Comparison of ENCODE assay signal across 22 cellular contexts in the genomic region with DNA sequence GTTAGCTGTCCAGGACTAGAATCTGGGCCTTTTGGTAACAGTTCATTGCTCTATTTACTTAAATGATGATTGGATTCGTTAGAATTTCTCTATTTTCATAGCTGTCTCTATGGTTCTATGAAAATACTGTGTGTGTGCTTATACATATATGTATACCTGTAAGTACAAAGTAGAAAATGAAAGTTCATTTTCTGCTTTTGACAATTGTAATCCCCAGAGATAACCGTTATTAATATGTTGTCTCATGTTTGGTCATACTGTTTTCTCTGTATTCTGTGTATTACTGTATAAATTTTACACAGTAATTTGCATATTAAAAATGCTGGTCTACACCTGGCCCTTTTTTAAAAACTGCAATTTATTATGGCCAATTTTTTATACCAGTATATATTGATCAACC.
DNase-seq lines count a peak whose midpoint lies in the region; ATAC-seq and TF ChIP-seq lines count a peak whose summit lies in the region.
"Had no signal": no experiment of that assay in that cellular context is flagged by ENCODE, and none has a peak within 500 bp of the region (broad histone marks: within the 10 kb centered on the region; RNA-seq: fewer than 3 reads in every experiment).

No MANE protein-coding gene starts in this region.

- TF ChIP-seq CTCF in GM13976 (IDR thresholded peaks at IDR 0.05; ENCODE audit: borderline replicate concordance, control extremely low read depth, extremely low read depth, insufficient read depth, missing control alignments): no peak

- DNase-seq in GM13976 (ENCODE audit: low spot score): peak; percentile 20
- DNase-seq in stimulated activated naive CD4-positive, alpha-beta T cell treated with Interleukin-2 at 50 U/mL for 16 hours (lab: John Stamatoyannopoulos, UW): no peak
- no peak for DNase-seq in D341Med (ENCODE audit: low spot score)
- no peak for DNase-seq in NCI-H446 (lab: John Stamatoyannopoulos, UW)
- DNase-seq: activated CD8-positive, alpha-beta memory T cell treated with anti-CD3 and anti-CD28 coated beads, Interleukin-2, amount 10 ng/mL, durations not matched to agents 7 days and 5 days; activated effector memory CD4-positive, alpha-beta T cell treated with anti-CD3 and anti-CD28 coated beads, Interleukin-2, amount 50 U/mL, for 16 hours; CD4-positive, CD25-positive, alpha-beta regulatory T cell; DND-41; hypothalamus; left cardiac atrium; mucosa of descending colon; NCI-H1694 treated with DMSO at 0.1 percent for 48 hours; NCI-H446 treated with DMSO at 0.1 percent for 48 hours; stomach; T-cell; uterus had no signal

- in situ Hi-C loops in GM13976 (cut with MboI; ENCODE audit: low sequenced_read_pairs, unreplicated experiment): no loop called here

- ATAC-seq in GM19043 (IDR thresholded peaks at IDR 0.05; ENCODE audit: low read depth, unreplicated experiment): peak; percentile 58
- peak; percentile 85 for ATAC-seq in HG02610 (IDR thresholded peaks at IDR 0.05; ENCODE audit: unreplicated experiment)
- ATAC-seq in HG03342 (IDR thresholded peaks at IDR 0.05; ENCODE audit: unreplicated experiment): peak; percentile 93
- ATAC-seq in HG03460 (IDR thresholded peaks at IDR 0.05; ENCODE audit: unreplicated experiment): no peak
- ATAC-seq: activated CD8-positive, alpha-beta memory T cell treated with anti-CD3 and anti-CD28 coated beads, Interleukin-2, amount 10 ng/mL, durations not matched to agents 7 days and 5 days; left cardiac atrium; mucosa of descending colon; Right ventricle myocardium inferior; T-cell; WTC11 had no signal
